8 cellular contexts compared by ENCODE assay signal in genomic region chr14:90060965-90061848, GRCh38. TPM values are rescaled to one million over a fixed set of nuclear protein-coding genes. Genes with fewer than 3 reads are reported as not detected.
DNase-seq lines count a peak whose midpoint lies in the region; ATAC-seq and TF ChIP-seq lines count a peak whose summit lies in the region.

No MANE protein-coding gene starts in this region.

- WGBS in mesendoderm (ENCODE audit: extremely low coverage, insufficient coverage, low lambda C conversion rate): no CpG with 5 or more reads among the region's 81 CpGs
- WGBS in aorta, 2 donors: 1% methylated on average over 53 to 81 of the region's 81 CpGs

- intact Hi-C loops in aorta (cut with DNase I): no loop called here

- no peak overlapping the region for H3K23ac ChIP-seq in mesendoderm (ENCODE audit: low read length)

- no peak overlapping the region for H3K27ac ChIP-seq in ACC112 (ENCODE audit: low read depth, low read length)
- no peak overlapping the region for H3K27ac ChIP-seq in mesendoderm (ENCODE audit: low read depth, low read length)
- no peak overlapping the region for H3K27ac ChIP-seq in aorta (ENCODE audit: low read depth in 1 of 2, low read length in 2 of 2)

- H3K4ac ChIP-seq in mesendoderm (ENCODE audit: low read depth, low read length): no peak overlapping the region

- H3K56ac ChIP-seq in mesendoderm (ENCODE audit: low read length): peak overlapping the region; percentile 84

- ATAC-seq in GM18511 (IDR thresholded peaks at IDR 0.05; ENCODE audit: unreplicated experiment): peak; percentile 37
- ATAC-seq in aorta (ENCODE audit: low FRiP score): peak; percentile 28

- DNase-seq in NCI-H1105 (lab: John Stamatoyannopoulos, UW): peak; percentile 15
- no peak for DNase-seq in choroid plexus epithelial cell (ENCODE audit: low read depth)
- DNase-seq in mesendoderm: peak; percentile 57
- DNase-seq in aorta: no peak
- no peak for DNase-seq in superior temporal gyrus (ENCODE audit: extremely low spot score)
- no peak for DNase-seq in GM19240 (ENCODE audit: insufficient read length, low spot score)

- H2AFZ ChIP-seq in ACC112 (ENCODE audit: low read length, unreplicated experiment): no peak overlapping the region

- H3K27me3 ChIP-seq in ACC112 (ENCODE audit: insufficient read depth, low read length) (peaks cover 92% of the 10 kb centered on the region), mesendoderm (ENCODE audit: insufficient read depth, low read length, poor library complexity) (peaks cover 3% of the 10 kb centered on the region), aorta (ENCODE audit: control insufficient read depth in 1 of 2, insufficient read depth in 2 of 2, low read length in 1 of 2) (no peaks in the 10 kb centered on the region)

- H3K4me1 ChIP-seq in ACC112 (ENCODE audit: control insufficient read depth, insufficient read depth, low read length, unreplicated experiment) (no peaks in the 10 kb centered on the region), mesendoderm (ENCODE audit: control insufficient read depth, low read depth, low read length) (no peaks in the 10 kb centered on the region), aorta (ENCODE audit: control insufficient read depth in 1 of 2, insufficient read depth in 2 of 2, low read length in 2 of 2) (no peaks in the 10 kb centered on the region)

- no peak overlapping the region for H4K8ac ChIP-seq in mesendoderm (ENCODE audit: low read depth, low read length)

- no peaks in the 10 kb centered on the region for H3K79me1 ChIP-seq in mesendoderm (ENCODE audit: low read length)

- H3K4me2 ChIP-seq in mesendoderm (ENCODE audit: low read length): peak overlapping the region; percentile 87

- no peak overlapping the region for H2BK120ac ChIP-seq in mesendoderm (ENCODE audit: low read depth, low read length)

- no peak for TF ChIP-seq CTCF in choroid plexus epithelial cell (conservative IDR thresholded peaks at IDR 0.05; ENCODE audit: low read depth, low read length)

- no peak overlapping the region for H2BK15ac ChIP-seq in mesendoderm (replicated peaks; ENCODE audit: low read depth)

- no peaks in the 10 kb centered on the region for H3K9me3 ChIP-seq in aorta (ENCODE audit: control insufficient read depth, low read length)

- H3K9ac ChIP-seq in mesendoderm (ENCODE audit: low read length): peak overlapping the region; percentile 68

- H3K4me3 ChIP-seq in ACC112 (ENCODE audit: low read depth, low read length) (peak overlapping the region; percentile 73), choroid plexus epithelial cell (ENCODE audit: low read depth, low read length) (peak overlapping the region; percentile 58), mesendoderm (ENCODE audit: low read length) (peak overlapping the region; percentile 49), aorta (ENCODE audit: low read length in 2 of 2) (peak overlapping the region; percentile 6 to 41)

- H3K79me2 ChIP-seq in ACC112 (ENCODE audit: control insufficient read depth, insufficient read depth, low read length, unreplicated experiment) (no peaks in the 10 kb centered on the region), mesendoderm (ENCODE audit: control insufficient read depth, insufficient read depth, low read length) (no peaks in the 10 kb centered on the region)

- H2BK5ac ChIP-seq in mesendoderm (ENCODE audit: low read length): no peak overlapping the region

- H3K36me3 ChIP-seq in ACC112 (ENCODE audit: insufficient read depth, low read length) (no peaks in the 10 kb centered on the region), mesendoderm (ENCODE audit: control insufficient read depth, insufficient read depth, low read length) (no peaks in the 10 kb centered on the region), aorta (ENCODE audit: control insufficient read depth in 1 of 2, insufficient read depth in 2 of 2, low read length in 1 of 2) (no peaks in the 10 kb centered on the region)

- H3K18ac ChIP-seq in mesendoderm (ENCODE audit: low read length): no peak overlapping the region

- H2AK5ac ChIP-seq in mesendoderm (ENCODE audit: low read length): no peak overlapping the region

- H4K5ac ChIP-seq in mesendoderm (ENCODE audit: low read length): no peak overlapping the region

RNA-seq across cellular contexts. Expression of gene KCNK13, which starts 0.6 kb away (rescaled TPM):
- 0.28 TPM for polyA plus RNA-seq in mesendoderm (2013, experiment 1 of 2)
- polyA plus RNA-seq in mesendoderm (2013, experiment 2 of 2): 0.21 TPM
- 1 to 10 TPM in 1 of 2 donors, under 1 TPM in 1; 0.48 to 1.3 TPM for total RNA-seq in aorta
- polyA plus RNA-seq in aorta: under 1 TPM in 1 of 2 donors, not detected in 1; 0.26 TPM

Comparison
In these comparisons a context has a peak if more than half of its experiments do, and no peak if none do; other contexts are left out.
1. DNase-seq: peak in NCI-H1105 (single experiment) and mesendoderm (single experiment); none in choroid plexus epithelial cell (single experiment), aorta (0 of 2), superior temporal gyrus (single experiment) and GM19240 (single experiment).
2. Peak in every context shown above with its lines, with median percentiles within 50 percentile points of each other: H3K4me3 ChIP-seq.